In the genomic region with DNA sequence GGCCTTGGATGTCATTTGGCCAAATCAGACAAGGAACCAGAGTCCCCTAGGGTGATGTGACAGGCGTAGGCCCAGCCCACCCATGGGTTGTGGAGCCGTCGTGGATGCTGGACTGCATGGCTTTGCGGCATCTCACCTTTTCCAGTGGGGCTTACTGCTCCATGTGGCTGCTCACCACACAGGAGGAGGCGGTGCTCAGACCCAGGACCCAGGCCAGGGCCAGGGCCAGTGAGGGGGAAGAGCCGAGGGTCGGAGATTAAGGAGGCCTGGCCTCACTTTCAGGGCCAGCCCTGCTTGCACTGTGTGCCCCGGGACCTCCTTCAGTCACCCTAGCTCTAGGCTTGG, we compare ENCODE assay signal across 22 cellular contexts.
"Had no signal": no experiment of that assay in that cellular context is flagged by ENCODE, and none has a peak within 500 bp of the region (broad histone marks: within the 10 kb centered on the region; RNA-seq: fewer than 3 reads in every experiment).

No MANE protein-coding gene starts in this region.

- DNase-seq: Karpas-422, KG1, MG63, NCI-H1092, NCI-H1105 treated with DMSO at 0.1 percent for 48 hours, NCI-H1417 treated with DMSO at 0.1 percent for 48 hours, NCI-H146, NCI-H1694 treated with DMSO at 0.1 percent for 48 hours, NCI-H1930, NCI-H2081, NCI-H2107, NCI-H2171, NCI-H226, NCI-H446, NCI-H510A, NCI-H524 treated with DMSO at 0.1 percent for 48 hours, NCI-H69, NCI-H774, RPMI8226, SHP77 treated with DMSO at 0.1 percent for 48 hours, SJCRH30 had no signal

- H3K36me3 ChIP-seq: MG63, SJCRH30 had no signal

- H3K27ac ChIP-seq: SJCRH30 had no signal

- H3K9me3 ChIP-seq: MG63, SJCRH30 had no signal

- H3K27me3 ChIP-seq: MG63, SJCRH30 had no signal

- ATAC-seq: SK-N-SH treated with all-trans-retinoic acid at 6 μM for 48 hours had no signal

- H3K4me3 ChIP-seq: MG63, SJCRH30 had no signal
